ENCODE assay signal across 9 cellular contexts in the genomic region with DNA sequence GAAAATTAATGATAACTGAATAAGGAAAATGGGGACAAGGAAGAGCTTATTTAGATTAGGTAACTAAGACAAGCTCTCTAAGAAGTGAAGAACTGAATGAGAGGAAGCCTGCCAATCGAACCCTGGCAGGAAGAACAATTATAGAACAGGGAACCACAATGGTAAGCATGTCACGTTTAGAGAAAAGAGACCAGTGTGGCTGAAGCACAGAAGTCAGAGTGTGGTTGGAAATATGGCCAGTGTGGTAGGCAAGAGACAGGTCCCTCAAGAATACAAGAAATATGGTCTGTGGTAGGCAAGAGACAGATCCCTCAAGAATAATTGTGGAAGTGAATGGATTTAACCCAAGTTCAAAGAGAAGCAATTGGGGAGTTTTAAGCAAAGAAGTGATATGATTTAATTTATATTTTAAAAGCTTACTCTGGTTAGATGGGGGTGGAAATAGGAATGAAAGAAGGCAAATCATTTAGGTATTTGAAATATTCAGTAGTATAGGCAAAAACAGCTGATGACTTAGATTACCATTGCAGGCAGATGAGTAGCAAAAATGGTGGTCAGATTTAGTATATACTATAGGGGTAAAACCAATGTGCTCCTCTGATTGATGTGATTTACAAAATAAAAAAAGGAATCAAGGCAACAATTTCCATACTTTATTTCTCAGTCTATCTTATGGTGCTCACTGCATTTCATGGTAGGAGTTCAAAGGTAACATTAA. TPM values are rescaled to one million over a fixed set of nuclear protein-coding genes. Genes with fewer than 3 reads are reported as not detected.
DNase-seq lines count a peak whose midpoint lies in the region; ATAC-seq, FAIRE-seq and TF ChIP-seq lines count a peak whose summit lies in the region.
"Had no signal": no experiment of that assay in that cellular context is flagged by ENCODE, and none has a peak within 500 bp of the region (broad histone marks: within the 10 kb centered on the region; RNA-seq: fewer than 3 reads in every experiment).

No MANE protein-coding gene starts in this region.

- ATAC-seq in GM21381 (IDR thresholded peaks at IDR 0.05; ENCODE audit: unreplicated experiment) (peak; percentile 84), HG03196 (IDR thresholded peaks at IDR 0.05; ENCODE audit: unreplicated experiment) (peak; percentile 95), foreskin keratinocyte (no peak)

- H3K27me3 ChIP-seq in foreskin keratinocyte, result no peaks in the 10 kb centered on the region

- TF ChIP-seq CTCF in chondrocyte (IDR thresholded peaks at IDR 0.05) (no peak), foreskin keratinocyte (conservative IDR thresholded peaks at IDR 0.05) (no peak)

- peaks cover 20% of the 10 kb centered on the region for H3K4me1 Mint-ChIP-seq in chondrocyte (ENCODE audit: low read depth)

- peak; percentile 95 for FAIRE-seq in GM18507 (lab: Jason Lieb, UNC)

- peak overlapping the region; percentile 37 for H3K27ac Mint-ChIP-seq in chondrocyte (ENCODE audit: unreplicated experiment)

- DNase-seq in GM18507 (ENCODE audit: extremely low spot score, insufficient read length, low read depth) (no peak), chondrocyte (ENCODE audit: low spot score) (no peak), foreskin keratinocyte (no peak), NCI-H1092 (lab: John Stamatoyannopoulos, UW) (no peak), kidney glomerular epithelial cell (lab: John Stamatoyannopoulos, UW) (no peak)
- DNase-seq in activated effector memory CD4-positive, alpha-beta T cell treated with Interleukin-2 at 50 U/mL for 16 hours, result no peak
- DNase-seq: activated CD4-positive, alpha-beta T cell treated with anti-CD3 and anti-CD28 coated beads for 1 hour had no signal

- H3K4me3 Mint-ChIP-seq in chondrocyte (ENCODE audit: unreplicated experiment), result no peak overlapping the region

- H3K27me3 Mint-ChIP-seq in chondrocyte (ENCODE audit: low read depth), result peaks cover 5% of the 10 kb centered on the region

- no peaks in the 10 kb centered on the region for H3K4me1 ChIP-seq in foreskin keratinocyte

- peaks cover 8% of the 10 kb centered on the region for H3K9me3 Mint-ChIP-seq in chondrocyte (ENCODE audit: low read depth)

- H3K27ac ChIP-seq in foreskin keratinocyte, result no peak overlapping the region

- H3K36me3 Mint-ChIP-seq in chondrocyte (ENCODE audit: low read depth), result peaks cover 3% of the 10 kb centered on the region

RNA-seq across cellular contexts. Expression of gene ERMN, which starts 38.8 kb away (rescaled TPM):
- total RNA-seq in chondrocyte (not detected in 3 replicates), foreskin keratinocyte (not detected in 2 replicates)
- not detected in 2 replicates for polyA plus RNA-seq in foreskin keratinocyte
